In the genomic region with DNA sequence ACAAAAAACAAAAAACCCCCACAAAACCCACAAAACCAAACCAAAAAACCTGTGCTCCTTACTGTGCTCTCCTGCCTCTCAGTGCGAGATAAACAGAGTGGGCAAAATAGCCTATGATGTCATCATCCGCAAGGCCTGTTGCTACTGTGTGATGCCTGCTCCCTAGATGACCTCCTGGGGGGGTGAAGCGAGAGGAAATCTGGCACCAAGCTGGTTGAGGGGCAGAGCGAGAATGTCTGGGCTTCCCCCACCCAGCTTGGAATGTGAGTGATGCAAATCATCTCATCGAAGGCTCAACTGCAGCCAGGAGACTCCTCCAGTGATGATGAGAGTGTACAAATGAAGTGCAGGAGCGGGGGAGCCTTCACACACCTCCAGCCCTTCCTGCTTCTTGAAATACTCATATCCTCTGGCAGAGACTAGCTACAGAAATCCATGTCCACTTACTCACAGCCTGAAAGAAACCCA, we compare ENCODE assay signal across 1 cellular context.
TF ChIP-seq lines count a peak whose summit lies in the region.

No MANE protein-coding gene starts in this region.

TF ChIP-seq in WTC11, 78 proteins besides CTCF, POLR2A, EP300 and RAD21 (continued from another document):
- TF ChIP-seq MXD4 (CRISPR knock-in tag; IDR thresholded peaks at IDR 0.05; ENCODE audit: borderline replicate concordance) (no peak), ZBTB21 (CRISPR knock-in tag; IDR thresholded peaks at IDR 0.05; ENCODE audit: borderline replicate concordance) (no peak), IRF2 (CRISPR knock-in tag; IDR thresholded peaks at IDR 0.05; ENCODE audit: borderline replicate concordance, low read depth) (no peak), TEAD4 (CRISPR knock-in tag; IDR thresholded peaks at IDR 0.05) (no peak), HMGA2 (CRISPR knock-in tag; IDR thresholded peaks at IDR 0.05) (no peak)
- TF ChIP-seq, protein P1, sequence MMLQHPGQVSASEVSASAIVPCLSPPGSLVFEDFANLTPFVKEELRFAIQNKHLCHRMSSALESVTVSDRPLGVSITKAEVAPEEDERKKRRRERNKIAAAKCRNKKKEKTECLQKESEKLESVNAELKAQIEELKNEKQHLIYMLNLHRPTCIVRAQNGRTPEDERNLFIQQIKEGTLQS (CRISPR knock-in tag; conservative IDR thresholded peaks at IDR 0.05): no peak
- TF ChIP-seq, protein P2, sequence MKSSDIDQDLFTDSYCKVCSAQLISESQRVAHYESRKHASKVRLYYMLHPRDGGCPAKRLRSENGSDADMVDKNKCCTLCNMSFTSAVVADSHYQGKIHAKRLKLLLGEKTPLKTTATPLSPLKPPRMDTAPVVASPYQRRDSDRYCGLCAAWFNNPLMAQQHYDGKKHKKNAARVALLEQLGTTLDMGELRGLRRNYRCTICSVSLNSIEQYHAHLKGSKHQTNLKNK (CRISPR knock-in tag; IDR thresholded peaks at IDR 0.05): no peak
